In the genomic region with DNA sequence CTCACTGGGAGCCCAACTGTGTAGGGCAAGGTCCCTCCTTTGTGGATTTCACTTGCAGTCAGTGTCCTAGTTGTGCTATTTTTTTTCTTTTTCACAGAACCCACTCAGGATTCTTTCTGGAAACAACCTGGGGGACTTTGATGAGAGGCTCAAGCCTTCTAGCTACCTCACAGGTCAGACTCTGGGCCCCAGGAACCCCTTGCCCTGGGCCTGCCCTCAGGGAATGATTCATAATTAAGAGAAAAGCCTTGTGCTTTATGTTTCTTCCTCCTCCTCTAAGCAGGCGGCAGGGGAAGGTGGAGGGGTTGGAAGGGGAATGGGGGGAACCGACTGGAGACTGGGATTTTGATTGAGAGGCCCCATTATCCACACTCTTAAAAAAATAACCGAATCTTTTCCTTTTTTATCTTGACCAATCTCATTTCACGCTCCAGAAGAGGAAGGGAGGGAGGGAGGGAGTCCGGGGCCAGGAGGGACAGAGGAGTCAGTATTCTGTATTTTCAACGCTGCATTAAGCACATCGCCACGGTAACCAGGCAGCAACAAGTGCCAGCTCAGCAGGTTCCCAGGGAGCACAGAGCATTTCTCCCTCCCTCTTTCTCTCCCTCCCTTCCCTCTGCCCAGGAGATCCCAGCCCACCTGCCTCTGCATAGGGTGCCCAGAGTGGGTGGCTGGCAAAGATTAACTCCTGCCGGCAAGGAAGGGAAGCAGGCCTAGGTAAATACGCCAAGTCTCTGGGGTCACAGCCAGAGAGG, we compare ENCODE assay signal across 11 cellular contexts. TPM values are rescaled to one million over a fixed set of nuclear protein-coding genes. Genes with fewer than 3 reads are reported as not detected.
DNase-seq lines count a peak whose midpoint lies in the region; ATAC-seq and TF ChIP-seq lines count a peak whose summit lies in the region.
"Had no signal": no experiment of that assay in that cellular context is flagged by ENCODE, and none has a peak within 500 bp of the region (broad histone marks: within the 10 kb centered on the region; RNA-seq: fewer than 3 reads in every experiment).

No MANE protein-coding gene starts in this region.

- CTCF ChIA-PET in Panc1 (lab: Charles Lee) = no interaction called here

- H3K27me3 ChIP-seq in Panc1 (ENCODE audit: control insufficient read depth, insufficient read depth, low read length) (no peaks in the 10 kb centered on the region), sigmoid colon (no peaks in the 10 kb centered on the region)

- no peak for TF ChIP-seq POLR2A in sigmoid colon (IDR thresholded peaks at IDR 0.05)

- no peak overlapping the region for H3K27ac Mint-ChIP-seq in glutamatergic neuron (ENCODE audit: unreplicated experiment)
- H3K27ac Mint-ChIP-seq: naive thymus-derived CD8-positive, alpha-beta T cell; stimulated activated naive CD8-positive, alpha-beta T cell treated with anti-CD3 and anti-CD28 coated beads, Interleukin-15, Interleukin-2, amounts not matched to agents 100 ng/mL and 50 ng/mL, for 24 hours had no signal

- TF ChIP-seq CTCF in Panc1 (IDR thresholded peaks at IDR 0.05) (no peak), glutamatergic neuron (IDR thresholded peaks at IDR 0.05; ENCODE audit: partially characterized antibody, unreplicated experiment) (no peak), sigmoid colon (IDR thresholded peaks at IDR 0.05) (no peak), mucosa of descending colon (IDR thresholded peaks at IDR 0.05) (no peak)

- H3K9me3 Mint-ChIP-seq in glutamatergic neuron (ENCODE audit: unreplicated experiment) = peaks cover 2% of the 10 kb centered on the region
- H3K9me3 Mint-ChIP-seq: naive thymus-derived CD8-positive, alpha-beta T cell; stimulated activated naive CD8-positive, alpha-beta T cell treated with anti-CD3 and anti-CD28 coated beads, Interleukin-15, Interleukin-2, amounts not matched to agents 100 ng/mL and 50 ng/mL, for 24 hours had no signal

- H3K36me3 ChIP-seq in Panc1 (ENCODE audit: control insufficient read depth, insufficient read depth, low read length) (no peaks in the 10 kb centered on the region), sigmoid colon (no peaks in the 10 kb centered on the region), mucosa of descending colon (ENCODE audit: low read depth) (no peaks in the 10 kb centered on the region)

- TF ChIP-seq EP300 in sigmoid colon (IDR thresholded peaks at IDR 0.05) = no peak

- ATAC-seq in Panc1 (peak; percentile 52; the same call in 1 of the 2 replicates), HG03097 (IDR thresholded peaks at IDR 0.05; ENCODE audit: low FRiP score, unreplicated experiment) (no peak), mucosa of descending colon (no peak), GM21526 (IDR thresholded peaks at IDR 0.05; ENCODE audit: low FRiP score, unreplicated experiment) (no peak)
- ATAC-seq: naive thymus-derived CD8-positive, alpha-beta T cell had no signal

- in situ Hi-C loops in Panc1 (cut with HindIII; ENCODE audit: low pct_unique_long_range_greater_than_20kb, low sequenced_read_pairs) = no loop called here

- peaks cover 2% of the 10 kb centered on the region for H3K27me3 Mint-ChIP-seq in glutamatergic neuron (ENCODE audit: unreplicated experiment)
- H3K27me3 Mint-ChIP-seq: stimulated activated naive CD8-positive, alpha-beta T cell treated with anti-CD3 and anti-CD28 coated beads, Interleukin-15, Interleukin-2, amounts not matched to agents 100 ng/mL and 50 ng/mL, for 24 hours had no signal

- H3K4me3 Mint-ChIP-seq in glutamatergic neuron (ENCODE audit: unreplicated experiment) = no peak overlapping the region
- H3K4me3 Mint-ChIP-seq: naive thymus-derived CD8-positive, alpha-beta T cell; stimulated activated naive CD8-positive, alpha-beta T cell treated with anti-CD3 and anti-CD28 coated beads, Interleukin-15, Interleukin-2, amounts not matched to agents 100 ng/mL and 50 ng/mL, for 24 hours had no signal

- H3K36me3 Mint-ChIP-seq in glutamatergic neuron (ENCODE audit: unreplicated experiment) = no peaks in the 10 kb centered on the region
- H3K36me3 Mint-ChIP-seq: naive thymus-derived CD8-positive, alpha-beta T cell had no signal

- H3K27ac ChIP-seq in Panc1 (ENCODE audit: low read length) = no peak overlapping the region
- H3K27ac ChIP-seq in sigmoid colon = peak overlapping the region in 1 of 4 donors; percentile 5

- H3K4me3 ChIP-seq in Panc1 (ENCODE audit: low read depth in 2 of 2, low read length in 2 of 2) (no peak overlapping the region), sigmoid colon (no peak overlapping the region), mucosa of descending colon (no peak overlapping the region)

- intact Hi-C loops in Panc1 (cut with micrococcal nuclease; ENCODE audit: unreplicated experiment) (no loop called here), sigmoid colon (cut with DNase I) (no loop called here), mucosa of descending colon (cut with DNase I, micrococcal nuclease) (no loop called here)

- WGBS in sigmoid colon, 2 donors = 66 to 79% methylated on average over 10 of the region's 10 CpGs

- H3K9me3 ChIP-seq in Panc1 (ENCODE audit: control insufficient read depth, insufficient read depth, low read depth, low read length) = no peaks in the 10 kb centered on the region
- no peaks in the 10 kb centered on the region for H3K9me3 ChIP-seq in sigmoid colon
- no peaks in the 10 kb centered on the region for H3K9me3 ChIP-seq in mucosa of descending colon

- H3K4me1 Mint-ChIP-seq in glutamatergic neuron (ENCODE audit: low read depth, unreplicated experiment) = peaks cover 3% of the 10 kb centered on the region

- POLR2A ChIA-PET in Panc1 (lab: Charles Lee) = no interaction called here

- DNase-seq in MV-4-11 (lab: John Stamatoyannopoulos, UW) = peak; percentile 8
- no peak for DNase-seq in Panc1 (ENCODE audit: low read depth, low spot score)
- peak; percentile 57 for DNase-seq in glutamatergic neuron
- DNase-seq in sigmoid colon = peak; percentile 66
- DNase-seq in activated naive CD4-positive, alpha-beta T cell (lab: John Stamatoyannopoulos, UW) = no peak
- DNase-seq in mucosa of descending colon = no peak
- DNase-seq: effector CD4-positive, alpha-beta T cell had no signal

- H3K4me1 ChIP-seq in Panc1 (ENCODE audit: control insufficient read depth, insufficient read depth, low read length) (peaks cover 3% of the 10 kb centered on the region; the same call in 1 of the 2 replicates), sigmoid colon (no peaks in the 10 kb centered on the region), mucosa of descending colon (ENCODE audit: low read depth) (no peaks in the 10 kb centered on the region)

- BruUV-seq in Panc1 (replicated peaks; lab: Mats Ljungman, UMichigan) = no TSS peak

RNA-seq across cellular contexts. Expression of a gene that starts 51.9 kb away (rescaled TPM):
- total RNA-seq in Panc1 (2021; ENCODE audit: unreplicated experiment) = 3.6 TPM
- 2.0 TPM for polyA plus RNA-seq in Panc1 (2012; ENCODE audit: insufficient read length)
- total RNA-seq in glutamatergic neuron (ENCODE audit: unreplicated experiment) = 1.2 TPM
- 1 to 10 TPM; 1.4 to 6.6 (median 2.0) TPM for total RNA-seq in sigmoid colon
- 10 to 100 TPM; 15.0 to 51.6 (median 22.9) TPM for polyA plus RNA-seq in sigmoid colon
- total RNA-seq in mucosa of descending colon = 10 to 100 TPM; 40.8 to 91.3 (median 64.4) TPM

RNA-seq across cellular contexts. Expression of a gene that starts 53.0 kb away (rescaled TPM):
- total RNA-seq in Panc1 (2021; ENCODE audit: unreplicated experiment) (0.15 TPM), glutamatergic neuron (ENCODE audit: unreplicated experiment) (1.4 TPM), sigmoid colon (under 1 TPM in 3 of 4 donors, not detected in 1; 0.41 to 0.71 (median 0.55) TPM), mucosa of descending colon (1 to 10 TPM in 2 of 3 donors, under 1 TPM in 1; 0.82 to 6.2 (median 4.8) TPM)
- not detected for polyA plus RNA-seq in Panc1 (2012; ENCODE audit: insufficient read length)
- 10 to 100 TPM in 1 of 3 donors, 1 to 10 TPM in 2; 1.1 to 10.8 (median 2.5) TPM for polyA plus RNA-seq in sigmoid colon

Comparison
In these comparisons a context has a peak if more than half of its experiments do, and no peak if none do; other contexts are left out.
1. DNase-seq: peak in MV-4-11 (single experiment), glutamatergic neuron (single experiment) and sigmoid colon (single experiment); none in Panc1 (single experiment), activated naive CD4-positive, alpha-beta T cell (0 of 4) and mucosa of descending colon (0 of 3).